Comparison of ENCODE assay signal across 8 cellular contexts in the genomic region with DNA sequence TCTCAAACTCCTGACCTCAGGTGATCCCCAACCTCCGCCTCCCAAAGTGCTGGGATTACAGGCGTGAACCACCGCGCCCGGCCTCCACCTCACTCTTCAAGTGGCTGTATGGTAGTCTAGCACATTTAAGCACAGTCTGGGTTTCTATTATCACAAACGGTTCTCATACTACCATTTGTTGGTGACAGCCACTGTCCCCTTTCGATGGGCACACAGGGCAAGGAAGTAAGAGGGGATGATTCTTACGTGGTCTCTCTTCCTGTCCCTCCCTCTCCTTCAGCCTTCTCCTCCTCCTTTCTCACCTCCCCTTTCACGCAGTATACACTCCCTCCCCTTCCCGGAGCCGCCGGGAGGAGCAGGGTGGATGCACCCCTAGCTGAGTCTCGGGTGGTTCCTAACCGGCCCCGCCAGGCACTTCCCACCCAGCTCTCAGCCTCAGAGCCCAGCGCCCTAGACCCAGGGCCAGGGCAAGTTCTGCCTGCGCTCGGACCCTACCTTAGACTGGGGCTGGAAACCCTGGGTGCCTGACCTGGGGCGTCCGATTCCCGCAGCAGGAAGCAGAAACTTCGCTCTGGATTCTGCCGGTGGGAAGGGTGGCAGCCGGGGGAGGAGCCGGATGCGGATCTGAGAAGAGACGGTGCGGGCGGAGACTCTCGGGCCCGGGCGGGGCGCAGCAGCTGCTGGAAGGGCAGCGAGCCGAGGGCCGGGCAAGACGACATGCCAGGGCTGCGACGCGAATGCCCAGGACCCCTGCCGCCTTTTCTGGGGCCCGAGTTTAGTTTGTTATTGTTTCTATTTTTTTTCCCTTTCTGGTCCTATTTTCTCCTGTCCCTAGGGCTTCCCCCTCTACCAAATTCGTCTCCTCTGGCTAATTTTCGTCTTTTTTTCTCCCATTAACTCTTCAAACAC. TPM values are rescaled to one million over a fixed set of nuclear protein-coding genes. Genes with fewer than 3 reads are reported as not detected.
DNase-seq lines count a peak whose midpoint lies in the region; ATAC-seq, FAIRE-seq and TF ChIP-seq lines count a peak whose summit lies in the region.

A gene (minus strand): TSS at position 626 of the 909 bp plus-strand sequence. CDS start 5,062 bp downstream, outside the sequence.

- peak; percentile 76 for TF ChIP-seq POLR2A in A549 (IDR thresholded peaks at IDR 0.05; ENCODE audit: low read length)

- TF ChIP-seq EP300 in A549 (IDR thresholded peaks at IDR 0.05) = no peak

- H3K27ac Mint-ChIP-seq in WTC11 = peak within 1 kb of the TSS; percentile 95

- no peaks in the 10 kb centered on the region for H3K27me3 ChIP-seq in bronchial epithelial cell (ENCODE audit: control insufficient read depth, insufficient read depth, low read length)
- no peaks in the 10 kb centered on the region for H3K27me3 ChIP-seq in small intestine (ENCODE audit: control insufficient read depth in 2 of 2, insufficient read depth in 2 of 2, low read length in 2 of 2)

- DNase-seq in A549 (ENCODE audit: low read depth in 1 of 2, low spot score in 1 of 2) (peak; percentile 82 to 88), NCI-H2227 (lab: John Stamatoyannopoulos, UW; ENCODE audit: unreplicated experiment) (peak; percentile 86), WTC11 (ENCODE audit: low spot score) (peak; percentile 80), bronchial epithelial cell (ENCODE audit: low read depth) (peak; percentile 78), iPS-NIHi7 (ENCODE audit: extremely low spot score) (peak; percentile 86), small intestine (peak; percentile 90)

- H3K9me3 Mint-ChIP-seq in WTC11 = no peaks in the 10 kb centered on the region

- no peaks in the 10 kb centered on the region for H3K27me3 Mint-ChIP-seq in WTC11 (ENCODE audit: low read depth)

- 0 out of 5 replicates have a peak, but pooled peaks of 1 of the 2 experiments have one; percentile 21 for TF ChIP-seq RAD21 in A549 (conservative IDR thresholded peaks at IDR 0.05 in 1 of 2, IDR thresholded peaks at IDR 0.05 in 1 of 2)

- CTCF ChIA-PET in A549 (lab: Yijun Ruan, JAX) (interaction anchor here (0.6 to 3.1 kb wide), 10 partner anchors 9 to 299 kb away, joined by 3 to 31 read pairs (median 4); a partner anchor contains a TSS), WTC11 (lab: Charles Lee) (interaction anchor here (0.5 to 2.2 kb wide), 8 partner anchors 17 to 241 kb away, joined by 3 to 9 read pairs (median 4); a partner anchor contains a TSS)

- FAIRE-seq in A549 (lab: Jason Lieb, UNC) (no peak), bronchial epithelial cell (lab: Jason Lieb, UNC) (no peak), small intestine (lab: Jason Lieb, UNC) (no peak)

- H3K36me3 Mint-ChIP-seq in WTC11 = peaks cover under 1% of the 10 kb centered on the region; the same call in 1 of the 2 replicates

- H3K4me1 Mint-ChIP-seq in WTC11 = peaks cover 16% of the 10 kb centered on the region

- H3K4me3 ChIP-seq in A549 (peak within 1 kb of the TSS; percentile 61), bronchial epithelial cell (ENCODE audit: low read depth, low read length) (peak within 1 kb of the TSS; percentile 66), small intestine (ENCODE audit: low read depth in 1 of 2, low read length in 2 of 2) (peak within 1 kb of the TSS; percentile 76 to 77)

- H3K4me3 Mint-ChIP-seq in WTC11 = peak within 1 kb of the TSS; percentile 87

- no peaks in the 10 kb centered on the region for H3K9me3 ChIP-seq in A549
- no peaks in the 10 kb centered on the region for H3K9me3 ChIP-seq in small intestine (ENCODE audit: control insufficient read depth, low read depth)

- H3K4me1 ChIP-seq in A549 (peaks cover 15% of the 10 kb centered on the region), small intestine (ENCODE audit: control insufficient read depth in 2 of 2, insufficient read depth in 1 of 2, low read depth in 1 of 2, low read length in 1 of 2) (peaks cover 2 to 12% of the 10 kb centered on the region in 2 donors)

- POLR2A ChIA-PET in A549 (lab: Yijun Ruan, JAX) (interaction anchor here (0.6 to 3.0 kb wide), 13 partner anchors 9 to 269 kb away, joined by 3 to 20 read pairs (median 5); a partner anchor contains a TSS), WTC11 (lab: Charles Lee) (interaction anchor here (0.6 to 1.8 kb wide), 4 partner anchors 41 to 128 kb away, joined by 3 to 23 read pairs (median 3); a partner anchor contains a TSS)

- peak; percentile 97 to 98 for ATAC-seq in A549
- ATAC-seq in GM18867 (IDR thresholded peaks at IDR 0.05; ENCODE audit: unreplicated experiment) = peak; percentile 76
- peak; percentile 62 for ATAC-seq in HG03135 (IDR thresholded peaks at IDR 0.05; ENCODE audit: unreplicated experiment)
- ATAC-seq in WTC11 = peak; percentile 84

- H3K36me3 ChIP-seq in bronchial epithelial cell (ENCODE audit: control insufficient read depth, insufficient read depth, low read length) (peaks cover 2% of the 10 kb centered on the region), small intestine (ENCODE audit: control insufficient read depth in 2 of 2, insufficient read depth in 2 of 2, low read length in 2 of 2) (no peaks in the 10 kb centered on the region)

- H3K27ac ChIP-seq in A549 = peak within 1 kb of the TSS; percentile 95 to 96
- H3K27ac ChIP-seq in small intestine (ENCODE audit: low read depth in 1 of 2, low read length in 1 of 2) = peak within 1 kb of the TSS; percentile 96

- TF ChIP-seq CTCF in A549 (IDR thresholded peaks at IDR 0.05) = no peak
- TF ChIP-seq CTCF in WTC11 (IDR thresholded peaks at IDR 0.05) = no peak
- TF ChIP-seq CTCF in bronchial epithelial cell (IDR thresholded peaks at IDR 0.05; ENCODE audit: insufficient read depth, low read length, severe bottlenecking) = no peak

- peak within 1 kb of the TSS; percentile 77 for H3K4me2 ChIP-seq in A549

- under 1% methylated on average over 30 of the region's 44 CpGs for WGBS in A549 (ENCODE audit: missing lambda C conversion rate)
- 0% methylated on average over 38 to 44 of the region's 44 CpGs for WGBS in small intestine, 3 donors

TF ChIP-seq in A549, 52 proteins besides CTCF, POLR2A, EP300 and RAD21:
- no peak for TF ChIP-seq FOSB (CRISPR knock-in tag; IDR thresholded peaks at IDR 0.05)
- TF ChIP-seq PHF8 (IDR thresholded peaks at IDR 0.05; ENCODE audit: borderline replicate concordance, low read depth) = peak; percentile 94
- TF ChIP-seq NFE2L2 (conservative IDR thresholded peaks at IDR 0.05; ENCODE audit: low read length) = no peak
- TF ChIP-seq, protein P1, sequence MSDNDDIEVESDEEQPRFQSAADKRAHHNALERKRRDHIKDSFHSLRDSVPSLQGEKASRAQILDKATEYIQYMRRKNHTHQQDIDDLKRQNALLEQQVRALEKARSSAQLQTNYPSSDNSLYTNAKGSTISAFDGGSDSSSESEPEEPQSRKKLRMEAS (IDR thresholded peaks at IDR 0.05) = peak; percentile 63
- TF ChIP-seq, protein P2, sequence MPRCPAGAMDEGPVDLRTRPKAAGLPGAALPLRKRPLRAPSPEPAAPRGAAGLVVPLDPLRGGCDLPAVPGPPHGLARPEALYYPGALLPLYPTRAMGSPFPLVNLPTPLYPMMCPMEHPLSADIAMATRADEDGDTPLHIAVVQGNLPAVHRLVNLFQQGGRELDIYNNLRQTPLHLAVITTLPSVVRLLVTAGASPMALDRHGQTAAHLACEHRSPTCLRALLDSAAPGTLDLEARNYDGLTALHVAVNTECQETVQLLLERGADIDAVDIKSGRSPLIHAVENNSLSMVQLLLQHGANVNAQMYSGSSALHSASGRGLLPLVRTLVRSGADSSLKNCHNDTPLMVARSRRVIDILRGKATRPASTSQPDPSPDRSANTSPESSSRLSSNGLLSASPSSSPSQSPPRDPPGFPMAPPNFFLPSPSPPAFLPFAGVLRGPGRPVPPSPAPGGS (IDR thresholded peaks at IDR 0.05) = peak; percentile 94; the same call in 2 of the 3 replicates
- no peak for TF ChIP-seq TP53 (CRISPR knock-in tag; IDR thresholded peaks at IDR 0.05)
- no peak for TF ChIP-seq GATA3 (IDR thresholded peaks at IDR 0.05; ENCODE audit: borderline replicate concordance)
- peak; percentile 92 to 96; a peak in 4 of 5 replicates for TF ChIP-seq JUN (IDR thresholded peaks at IDR 0.05)

TF ChIP-seq in WTC11, 78 proteins besides CTCF, POLR2A, EP300 and RAD21 (continues in another document):
- peak; percentile 61; the same call in 1 of the 2 replicates for TF ChIP-seq FOXP1 (CRISPR knock-in tag; IDR thresholded peaks at IDR 0.05; ENCODE audit: borderline replicate concordance)
- TF ChIP-seq, protein P3, sequence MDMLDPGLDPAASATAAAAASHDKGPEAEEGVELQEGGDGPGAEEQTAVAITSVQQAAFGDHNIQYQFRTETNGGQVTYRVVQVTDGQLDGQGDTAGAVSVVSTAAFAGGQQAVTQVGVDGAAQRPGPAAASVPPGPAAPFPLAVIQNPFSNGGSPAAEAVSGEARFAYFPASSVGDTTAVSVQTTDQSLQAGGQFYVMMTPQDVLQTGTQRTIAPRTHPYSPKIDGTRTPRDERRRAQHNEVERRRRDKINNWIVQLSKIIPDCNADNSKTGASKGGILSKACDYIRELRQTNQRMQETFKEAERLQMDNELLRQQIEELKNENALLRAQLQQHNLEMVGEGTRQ (CRISPR knock-in tag; IDR thresholded peaks at IDR 0.05) = 0 out of 2 replicates have a peak, but pooled peaks have one; percentile 20
- TF ChIP-seq ZNF423 (CRISPR knock-in tag; IDR thresholded peaks at IDR 0.05) = peak; percentile 23; the same call in 1 of the 2 replicates
- TF ChIP-seq, protein P4, sequence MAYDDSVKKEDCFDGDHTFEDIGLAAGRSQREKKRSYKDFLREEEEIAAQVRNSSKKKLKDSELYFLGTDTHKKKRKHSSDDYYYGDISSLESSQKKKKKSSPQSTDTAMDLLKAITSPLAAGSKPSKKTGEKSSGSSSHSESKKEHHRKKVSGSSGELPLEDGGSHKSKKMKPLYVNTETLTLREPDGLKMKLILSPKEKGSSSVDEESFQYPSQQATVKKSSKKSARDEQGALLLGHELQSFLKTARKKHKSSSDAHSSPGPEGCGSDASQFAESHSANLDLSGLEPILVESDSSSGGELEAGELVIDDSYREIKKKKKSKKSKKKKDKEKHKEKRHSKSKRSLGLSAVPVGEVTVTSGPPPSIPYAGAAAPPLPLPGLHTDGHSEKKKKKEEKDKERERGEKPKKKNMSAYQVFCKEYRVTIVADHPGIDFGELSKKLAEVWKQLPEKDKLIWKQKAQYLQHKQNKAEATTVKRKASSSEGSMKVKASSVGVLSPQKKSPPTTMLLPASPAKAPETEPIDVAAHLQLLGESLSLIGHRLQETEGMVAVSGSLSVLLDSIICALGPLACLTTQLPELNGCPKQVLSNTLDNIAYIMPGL (CRISPR knock-in tag; IDR thresholded peaks at IDR 0.05) = peak; percentile 65

RNA-seq across cellular contexts. Expression of the gene that starts here (rescaled TPM):
- 17.5 and 22.2 TPM in 2 replicates for polyA plus RNA-seq in A549 (2011; rRNA removed)
- 4.4 and 4.9 TPM in 2 replicates for polyA plus RNA-seq in A549 (2012; cell fraction: cytosol; rRNA removed)
- 24.0 and 24.8 TPM in 2 replicates for polyA plus RNA-seq in A549 (2012; cell fraction: nucleus; rRNA removed)
- 6.8 to 8.0 TPM (median 7.4 TPM) in 3 replicates for polyA plus RNA-seq in A549 (2017; fragmentation: RNase III; extraction: RNeasy Plus Mini Kit Qiagen cat#74134 plus additional on column Dnase treatment)
- polyA minus RNA-seq in A549 (2011; rRNA and poly(A)+ RNA removed) = 20.5 and 36.4 TPM in 2 replicates
- total RNA-seq in WTC11 (2021) = 16.0 to 19.4 TPM (median 18.8 TPM) in 3 replicates
- 9.7 and 10.2 TPM in 2 replicates for total RNA-seq in bronchial epithelial cell
- polyA plus RNA-seq in small intestine = 10 to 100 TPM; 32.9 to 87.4 (median 50.3) TPM

Comparison
In these comparisons a context has a peak if more than half of its experiments do, and no peak if none do; other contexts are left out.
1. Peak in every context shown above with its lines: DNase-seq, ATAC-seq, H3K4me3 ChIP-seq and H3K27ac ChIP-seq.